ENCODE assay signal across 20 cellular contexts in genomic region chr3:186080849-186081438, GRCh38. TPM values are rescaled to one million over a fixed set of nuclear protein-coding genes. Genes with fewer than 3 reads are reported as not detected.
DNase-seq lines count a peak whose midpoint lies in the region; ATAC-seq and TF ChIP-seq lines count a peak whose summit lies in the region.
"Had no signal": no experiment of that assay in that cellular context is flagged by ENCODE, and none has a peak within 500 bp of the region (broad histone marks: within the 10 kb centered on the region; RNA-seq: fewer than 3 reads in every experiment).

No MANE protein-coding gene starts in this region.

- H3K23ac ChIP-seq in H9 (ENCODE audit: insufficient read length, low read depth, low read length), result no peak overlapping the region

- H3K27me3 Mint-ChIP-seq in H9 (ENCODE audit: low read depth), result no peaks in the 10 kb centered on the region

- H2BK5ac ChIP-seq in H9 (ENCODE audit: insufficient read length, low read length), result no peak overlapping the region

- no peak overlapping the region for H3T11ph ChIP-seq in H9 (ENCODE audit: low read length)

- H3K4me3 ChIP-seq in iPS DF 6.9 (ENCODE audit: low read length) (no peak overlapping the region), left lung (no peak overlapping the region)
- H3K4me3 ChIP-seq: SK-N-MC had no signal

- H3K4me2 ChIP-seq in H9 (ENCODE audit: insufficient read depth, insufficient read length, low read length), result no peak overlapping the region

- no peaks in the 10 kb centered on the region for H3K9me3 ChIP-seq in H9 (ENCODE audit: control insufficient read depth, low read depth, low read length)
- no peaks in the 10 kb centered on the region for H3K9me3 ChIP-seq in iPS DF 6.9 (ENCODE audit: control insufficient read depth, insufficient read depth, low read length)
- H3K9me3 ChIP-seq in left lung, result no peaks in the 10 kb centered on the region

- ATAC-seq in HG02588 (IDR thresholded peaks at IDR 0.05; ENCODE audit: unreplicated experiment) (no peak), GM18867 (IDR thresholded peaks at IDR 0.05; ENCODE audit: unreplicated experiment) (no peak), Right ventricle myocardium inferior (no peak), left lung (no peak)

- H4K8ac ChIP-seq in H9 (replicated peaks; ENCODE audit: insufficient read length, low read depth, low read length), result no peak overlapping the region

- no peaks in the 10 kb centered on the region for H3K23me2 ChIP-seq in H9 (ENCODE audit: insufficient read length, low read depth, low read length, poor library complexity, severe bottlenecking)

- no peak overlapping the region for H3K4ac ChIP-seq in H9 (ENCODE audit: low read depth, low read length)

- no peaks in the 10 kb centered on the region for H4K20me1 ChIP-seq in H9 (ENCODE audit: control insufficient read depth, insufficient read depth, insufficient read length)

- DNase-seq in H9 (no peak), caudate nucleus (lab: John Stamatoyannopoulos, UW) (no peak), iPS DF 6.9 (ENCODE audit: low read depth, low spot score) (no peak), superior temporal gyrus (ENCODE audit: extremely low spot score) (peak; percentile 63), Right ventricle myocardium inferior (ENCODE audit: missing footprints) (no peak), left lung (no peak)
- DNase-seq: GDM1; GOT3; Kasumi-1; NCI-H1092 treated with DMSO at 0.1 percent for 48 hours; NCI-H2081; NCI-H2171 treated with DMSO at 0.1 percent for 48 hours; NCI-H446 treated with DMSO at 0.1 percent for 48 hours; NCI-H69; NK-92 treated with Interleukin-12 subunit alpha and Interleukin-12 subunit beta, amount 100 ng/mL, for 24 hours; Right ventricle myocardium superior had no signal

- peaks cover 0 to 38% (median 2%) of the 10 kb centered on the region in 3 experiments; a peak in 5 of 7 replicates for H3K36me3 Mint-ChIP-seq in H9 (ENCODE audit: insufficient read depth in 1 of 3, low read depth in 3 of 3)

- H3K4me1 ChIP-seq in H9 (ENCODE audit: insufficient read depth, low read length) (peaks cover 10% of the 10 kb centered on the region; the same call in 1 of the 2 replicates), iPS DF 6.9 (ENCODE audit: control insufficient read depth, insufficient read depth, low read length) (peaks cover 7% of the 10 kb centered on the region; the same call in 1 of the 2 replicates), left lung (no peaks in the 10 kb centered on the region)

- no peak overlapping the region for H3K14ac ChIP-seq in H9 (ENCODE audit: insufficient read depth, low read length)

- H2BK12ac ChIP-seq in H9 (ENCODE audit: insufficient read length, low read depth, low read length), result peak overlapping the region; percentile 24

- no peaks in the 10 kb centered on the region for H3K9me3 Mint-ChIP-seq in H9

- no peaks in the 10 kb centered on the region for H3K79me2 ChIP-seq in H9 (ENCODE audit: insufficient read depth, low read length)

- intact Hi-C loops in Right ventricle myocardium inferior (cut with DNase I) (no loop called here), left lung (cut with DNase I) (no loop called here)

- H3K4me1 Mint-ChIP-seq in H9, result peaks cover 26 to 45% of the 10 kb centered on the region in 2 experiments

- no peak overlapping the region for H3K9ac ChIP-seq in H9 (ENCODE audit: extremely low read depth, insufficient read length, low read length)

- H3K27me3 ChIP-seq in H9 (ENCODE audit: insufficient read depth, low read length), result no peaks in the 10 kb centered on the region
- no peaks in the 10 kb centered on the region for H3K27me3 ChIP-seq in iPS DF 6.9 (ENCODE audit: control insufficient read depth, insufficient read depth, low read length)
- H3K27me3 ChIP-seq in left lung, result no peaks in the 10 kb centered on the region

- no peak overlapping the region for H2AFZ ChIP-seq in H9 (ENCODE audit: low read length)

- TF ChIP-seq CTCF in H9 (conservative IDR thresholded peaks at IDR 0.05), result no peak
- no peak for TF ChIP-seq CTCF in left lung (IDR thresholded peaks at IDR 0.05)

- no peak overlapping the region for H4K91ac ChIP-seq in H9 (ENCODE audit: insufficient read length, low read depth, low read length)

- WGBS in H9 (ENCODE audit: extremely low coverage, insufficient read length, low lambda C conversion rate), result no CpG with 5 or more reads among the region's 5 CpGs
- WGBS in iPS DF 6.9 (ENCODE audit: insufficient coverage, insufficient read length), result no CpG with 5 or more reads among the region's 5 CpGs

- H3K4me3 Mint-ChIP-seq in H9, result peak overlapping the region in 1 of 2 experiments; percentile 35; a peak in 2 of 5 replicates

- H2BK20ac ChIP-seq in H9 (ENCODE audit: low read depth, low read length, poor library complexity, severe bottlenecking), result no peak overlapping the region

- H4K5ac ChIP-seq in H9 (ENCODE audit: insufficient read length, low read depth, low read length), result no peak overlapping the region

- no peak overlapping the region for H2BK15ac ChIP-seq in H9 (ENCODE audit: low read depth, low read length)

- no peaks in the 10 kb centered on the region for H3K36me3 ChIP-seq in iPS DF 6.9 (ENCODE audit: control insufficient read depth, insufficient read depth, low read length)
- H3K36me3 ChIP-seq in left lung, result no peaks in the 10 kb centered on the region

- no peak overlapping the region for H2AK5ac ChIP-seq in H9 (ENCODE audit: insufficient read length, low read length)

- peak overlapping the region; percentile 59 for H3K27ac ChIP-seq in H9 (ENCODE audit: insufficient read length, low read depth, low read length)
- peak overlapping the region; percentile 41 for H3K27ac ChIP-seq in caudate nucleus (ENCODE audit: low read depth, low read length)
- peak overlapping the region; percentile 53 for H3K27ac ChIP-seq in iPS DF 6.9 (ENCODE audit: low read length)
- H3K27ac ChIP-seq in left lung, result no peak overlapping the region
- H3K27ac ChIP-seq: C4-2B, SK-N-MC had no signal

- no peak overlapping the region for H2BK120ac ChIP-seq in H9 (ENCODE audit: low read depth, low read length, poor library complexity, severe bottlenecking)

- H3K79me1 ChIP-seq in H9 (ENCODE audit: insufficient read depth, low read depth, low read length, poor library complexity, severe bottlenecking), result no peaks in the 10 kb centered on the region

- peak overlapping the region; percentile 28 for H3K18ac ChIP-seq in H9 (ENCODE audit: insufficient read length, low read depth, low read length)

- H3K56ac ChIP-seq in H9 (ENCODE audit: insufficient read length, low read depth, low read length), result no peak overlapping the region

- peak overlapping the region in 2 of 3 experiments; percentile 6 to 92; a peak in 3 of 7 replicates for H3K27ac Mint-ChIP-seq in H9

RNA-seq across cellular contexts. Expression of gene ETV5, which starts 27.9 kb away (rescaled TPM):
- total RNA-seq in H9 (2021), result 7.7 and 8.0 TPM in 2 replicates
- total RNA-seq in Right ventricle myocardium inferior, result 4.7 TPM
- 10 to 100 TPM; 40.7 to 41.5 TPM for total RNA-seq in left lung

Comparison
In these comparisons a context has a peak if more than half of its experiments do, and no peak if none do; other contexts are left out.
1. H3K27ac ChIP-seq: peak in H9 (single experiment), caudate nucleus (single experiment) and iPS DF 6.9 (single experiment); none in left lung (0 of 2).